26 cellular contexts compared by ENCODE assay signal in the genomic region with DNA sequence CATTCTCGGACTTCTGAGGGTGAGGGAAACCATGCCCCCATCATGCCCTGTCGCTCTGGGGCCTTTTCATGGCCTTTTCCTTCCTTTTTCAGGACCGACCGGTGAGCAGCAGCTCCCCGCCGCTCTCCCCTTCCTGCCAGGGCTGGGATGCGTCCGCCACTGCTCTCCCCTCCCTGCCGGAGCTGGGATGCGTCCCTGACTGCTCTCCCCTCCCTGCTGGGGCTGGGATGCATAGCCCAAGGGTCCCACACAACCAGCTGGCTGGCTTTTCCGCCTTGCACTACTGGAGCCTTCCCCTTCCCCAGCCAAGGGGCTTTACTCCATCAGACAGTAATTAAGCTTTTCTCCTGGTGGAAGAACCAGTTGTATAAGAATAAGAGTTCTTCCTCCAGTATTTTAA.
"Had no signal": no experiment of that assay in that cellular context is flagged by ENCODE, and none has a peak within 500 bp of the region (broad histone marks: within the 10 kb centered on the region; RNA-seq: fewer than 3 reads in every experiment).

No MANE protein-coding gene starts in this region.

- H3K36me3 ChIP-seq: brain microvascular endothelial cell, heart left ventricle, right atrium auricular region, stomach, tibial nerve had no signal

- H3K4me3 Mint-ChIP-seq: activated CD4-positive, alpha-beta memory T cell treated with anti-CD3 and anti-CD28 coated beads, Interleukin-2, amount 10 ng/mL, durations not matched to agents 7 days and 5 days; activated CD4-positive, alpha-beta T cell treated with anti-CD3 and anti-CD28 coated beads, Interleukin-2, amount 10 ng/mL, durations not matched to agents 7 days and 5 days; activated naive CD4-positive, alpha-beta T cell treated with anti-CD3 and anti-CD28 coated beads, Interleukin-2, amount 10 ng/mL, durations not matched to agents 7 days and 5 days; activated T-cell treated with anti-CD3 and anti-CD28 coated beads, Interleukin-2, amount 50 U/mL, for 24 hours; effector memory CD8-positive, alpha-beta T cell; naive thymus-derived CD8-positive, alpha-beta T cell; neural crest cell; stimulated activated naive B cell treated with anti-CD40 and anti-IgM and Interleukin-4, amounts not matched to agents 10 μg/mL and 1 μg/mL and 100 μg/mL, for 72 hours had no signal

- DNase-seq: activated CD4-positive, alpha-beta memory T cell treated with anti-CD3 and anti-CD28 coated beads, Interleukin-2, amount 10 ng/mL, durations not matched to agents 7 days and 5 days; activated CD4-positive, alpha-beta T cell treated with anti-CD3 and anti-CD28 coated beads for 1 hour; activated CD4-positive, alpha-beta T cell treated with anti-CD3 and anti-CD28 coated beads, Interleukin-2, amount 10 ng/mL, durations not matched to agents 7 days and 5 days; activated CD8-positive, alpha-beta memory T cell treated with anti-CD3 and anti-CD28 coated beads, Interleukin-2, amount 50 U/mL, for 48 hours; activated gamma-delta T cell; activated naive CD4-positive, alpha-beta T cell treated with anti-CD3 and anti-CD28 coated beads, Interleukin-2, amount 10 ng/mL, durations not matched to agents 7 days and 5 days; activated T-cell treated with anti-CD3 and anti-CD28 coated beads, Interleukin-2, amount 50 U/mL, for 24 hours; amniotic stem cell; brain microvascular endothelial cell; cortex of kidney; effector memory CD8-positive, alpha-beta T cell; foreskin fibroblast; heart left ventricle; hypothalamus; kidney; left colon; midbrain; naive thymus-derived CD8-positive, alpha-beta T cell; stimulated activated CD4-positive, alpha-beta T cell treated with anti-CD3 and anti-CD28 coated beads, Interleukin-1b, Interleukin-23, amount 100 ng/mL, for 48 hours; stimulated activated naive B cell treated with anti-CD40 and anti-IgM and Interleukin-4, amounts not matched to agents 10 μg/mL and 1 μg/mL and 100 μg/mL, for 72 hours; stomach; T-helper 2 cell had no signal

- H3K27me3 Mint-ChIP-seq: activated CD4-positive, alpha-beta memory T cell treated with anti-CD3 and anti-CD28 coated beads, Interleukin-2, amount 10 ng/mL, durations not matched to agents 7 days and 5 days; activated naive CD4-positive, alpha-beta T cell treated with anti-CD3 and anti-CD28 coated beads, Interleukin-2, amount 10 ng/mL, durations not matched to agents 7 days and 5 days; effector memory CD8-positive, alpha-beta T cell; stimulated activated naive B cell treated with anti-CD40 and anti-IgM and Interleukin-4, amounts not matched to agents 10 μg/mL and 1 μg/mL and 100 μg/mL, for 72 hours had no signal

- H3K27ac Mint-ChIP-seq: activated CD4-positive, alpha-beta memory T cell treated with anti-CD3 and anti-CD28 coated beads, Interleukin-2, amount 10 ng/mL, durations not matched to agents 7 days and 5 days; activated CD4-positive, alpha-beta T cell treated with anti-CD3 and anti-CD28 coated beads, Interleukin-2, amount 10 ng/mL, durations not matched to agents 7 days and 5 days; activated naive CD4-positive, alpha-beta T cell treated with anti-CD3 and anti-CD28 coated beads, Interleukin-2, amount 10 ng/mL, durations not matched to agents 7 days and 5 days; activated T-cell treated with anti-CD3 and anti-CD28 coated beads, Interleukin-2, amount 50 U/mL, for 24 hours; effector memory CD8-positive, alpha-beta T cell; naive thymus-derived CD8-positive, alpha-beta T cell; stimulated activated naive B cell treated with anti-CD40 and anti-IgM and Interleukin-4, amounts not matched to agents 10 μg/mL and 1 μg/mL and 100 μg/mL, for 72 hours had no signal

- H3K27ac ChIP-seq: brain microvascular endothelial cell, heart left ventricle, right atrium auricular region, stomach, tibial nerve had no signal

- H3K4me1 Mint-ChIP-seq: activated CD4-positive, alpha-beta memory T cell treated with anti-CD3 and anti-CD28 coated beads, Interleukin-2, amount 10 ng/mL, durations not matched to agents 7 days and 5 days; activated CD4-positive, alpha-beta T cell treated with anti-CD3 and anti-CD28 coated beads, Interleukin-2, amount 10 ng/mL, durations not matched to agents 7 days and 5 days; activated naive CD4-positive, alpha-beta T cell treated with anti-CD3 and anti-CD28 coated beads, Interleukin-2, amount 10 ng/mL, durations not matched to agents 7 days and 5 days; naive thymus-derived CD8-positive, alpha-beta T cell; stimulated activated naive B cell treated with anti-CD40 and anti-IgM and Interleukin-4, amounts not matched to agents 10 μg/mL and 1 μg/mL and 100 μg/mL, for 72 hours had no signal

- H3K9me3 ChIP-seq: heart left ventricle, right atrium auricular region had no signal

- H3K4me3 ChIP-seq: heart left ventricle, right atrium auricular region, smooth muscle cell, stomach, tibial nerve had no signal

- H3K36me3 Mint-ChIP-seq: activated naive CD4-positive, alpha-beta T cell treated with anti-CD3 and anti-CD28 coated beads, Interleukin-2, amount 10 ng/mL, durations not matched to agents 7 days and 5 days; stimulated activated naive B cell treated with anti-CD40 and anti-IgM and Interleukin-4, amounts not matched to agents 10 μg/mL and 1 μg/mL and 100 μg/mL, for 72 hours had no signal

- H3K27me3 ChIP-seq: brain microvascular endothelial cell, right atrium auricular region, tibial nerve had no signal

- ATAC-seq: effector memory CD8-positive, alpha-beta T cell; heart left ventricle; left colon; naive thymus-derived CD8-positive, alpha-beta T cell; stimulated activated naive B cell treated with anti-CD40 and anti-IgM and Interleukin-4, amounts not matched to agents 10 μg/mL and 1 μg/mL and 100 μg/mL, for 72 hours had no signal

- H3K4me1 ChIP-seq: heart left ventricle, right atrium auricular region, stomach, tibial nerve had no signal

- H3K4me2 ChIP-seq: smooth muscle cell had no signal
